In genomic region chr20:63537525-63538203, GRCh38 we compare ENCODE assay signal across 1 cellular context.
TF ChIP-seq lines count a peak whose summit lies in the region.

No MANE protein-coding gene starts in this region.

TF ChIP-seq in HepG2, 621 proteins besides CTCF, POLR2A, EP300 and RAD21 (continued from another document and continues in another):
- TF ChIP-seq ZBTB40 (IDR thresholded peaks at IDR 0.05) (no peak), ZBTB40 (CRISPR knock-in tag; IDR thresholded peaks at IDR 0.05) (no peak), ZFP37 (CRISPR knock-in tag; IDR thresholded peaks at IDR 0.05; ENCODE audit: borderline replicate concordance) (no peak), HDAC1 (CRISPR knock-in tag; IDR thresholded peaks at IDR 0.05) (peak; percentile 96), TSC22D2 (CRISPR knock-in tag; IDR thresholded peaks at IDR 0.05; ENCODE audit: borderline replicate concordance) (peak; percentile 63; the same call in 1 of the 2 replicates), ZNF549 (CRISPR knock-in tag; IDR thresholded peaks at IDR 0.05) (no peak), HNRNPL (IDR thresholded peaks at IDR 0.05; ENCODE audit: low read depth, low read length) (peak; percentile 98), NR2F1 (CRISPR knock-in tag; IDR thresholded peaks at IDR 0.05) (peak in 1 of 2 experiments; percentile 27; a peak in 2 of 4 replicates), TEF (CRISPR knock-in tag; IDR thresholded peaks at IDR 0.05) (no peak), PPARG (CRISPR knock-in tag; conservative IDR thresholded peaks at IDR 0.05) (no peak; the same call in none of the 2 replicates), CREBL2 (CRISPR knock-in tag; IDR thresholded peaks at IDR 0.05; ENCODE audit: borderline replicate concordance) (peak; percentile 56; the same call in 1 of the 2 replicates), ZNF574 (CRISPR knock-in tag; IDR thresholded peaks at IDR 0.05) (peak; percentile 89), FIP1L1 (IDR thresholded peaks at IDR 0.05; ENCODE audit: borderline replicate concordance, insufficient read depth, low read depth, low read length) (no peak), PREB (CRISPR knock-in tag; IDR thresholded peaks at IDR 0.05) (no peak; the same call in 1 of the 2 replicates), ZNF614 (CRISPR knock-in tag; IDR thresholded peaks at IDR 0.05; ENCODE audit: borderline replicate concordance) (0 out of 2 replicates have a peak, but pooled peaks have one; percentile 71), IKZF4 (CRISPR knock-in tag; IDR thresholded peaks at IDR 0.05; ENCODE audit: borderline replicate concordance, low read depth, not compliant biosample characterization) (peak; percentile 72), KLF16 (CRISPR knock-in tag; IDR thresholded peaks at IDR 0.05) (peak in 1 of 2 experiments; percentile 98; a peak in 2 of 4 replicates), ZNF562 (CRISPR knock-in tag; IDR thresholded peaks at IDR 0.05; ENCODE audit: borderline replicate concordance) (no peak), IRX3 (CRISPR knock-in tag; IDR thresholded peaks at IDR 0.05; ENCODE audit: borderline replicate concordance, low read depth) (no peak; the same call in 1 of the 2 replicates), MEIS1 (CRISPR knock-in tag; IDR thresholded peaks at IDR 0.05; ENCODE audit: borderline replicate concordance) (peak; percentile 91; the same call in 1 of the 2 replicates), ZBTB1 (CRISPR knock-in tag; IDR thresholded peaks at IDR 0.05; ENCODE audit: borderline replicate concordance) (no peak), PITX1 (CRISPR knock-in tag; IDR thresholded peaks at IDR 0.05) (0 out of 2 replicates have a peak, but pooled peaks have one; percentile 84), NONO (IDR thresholded peaks at IDR 0.05) (no peak), NONO (CRISPR knock-in tag; conservative IDR thresholded peaks at IDR 0.05) (peak; percentile 81; the same call in 1 of the 2 replicates), FOXA1 (IDR thresholded peaks at IDR 0.05) (no peak), FOXA1 (CRISPR knock-in tag; IDR thresholded peaks at IDR 0.05) (no peak), BRD4 (CRISPR knock-in tag; IDR thresholded peaks at IDR 0.05) (peak; percentile 76; the same call in 1 of the 2 replicates), DMTF1 (CRISPR knock-in tag; IDR thresholded peaks at IDR 0.05) (no peak), PATZ1 (CRISPR knock-in tag; IDR thresholded peaks at IDR 0.05) (peak; percentile 99), ZNF3 (CRISPR knock-in tag; IDR thresholded peaks at IDR 0.05) (no peak; the same call in 1 of the 2 replicates), CC2D1A (CRISPR knock-in tag; IDR thresholded peaks at IDR 0.05) (no peak), SNRNP70 (IDR thresholded peaks at IDR 0.05; ENCODE audit: low read depth, low read length) (no peak), HNF1A (IDR thresholded peaks at IDR 0.05; ENCODE audit: low read depth) (no peak), HNF1A (CRISPR knock-in tag; IDR thresholded peaks at IDR 0.05; ENCODE audit: borderline replicate concordance) (peak; percentile 54; the same call in 1 of the 2 replicates)
